Comparison of ENCODE assay signal across 26 cellular contexts in the genomic region with DNA sequence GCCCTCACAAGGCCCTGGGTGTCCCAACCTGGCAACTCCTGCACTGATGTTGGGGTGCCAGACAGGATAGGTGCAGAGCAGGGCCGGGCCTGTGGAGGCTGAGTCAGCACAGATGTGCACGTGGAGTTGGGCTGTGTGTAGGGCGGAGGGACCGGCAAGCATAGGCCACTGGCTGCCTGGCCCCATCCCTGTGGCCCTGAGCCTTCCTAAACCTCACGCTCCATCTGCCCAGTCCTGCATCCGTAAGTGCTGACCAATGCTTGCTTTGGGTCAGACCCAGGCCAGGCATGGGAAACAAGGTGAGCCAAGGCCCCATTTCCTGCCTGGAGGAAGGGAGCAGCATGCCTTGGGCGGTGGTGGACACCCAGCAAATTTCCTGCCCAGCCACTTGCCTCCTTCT. TPM values are rescaled to one million over a fixed set of nuclear protein-coding genes. Genes with fewer than 3 reads are reported as not detected.
DNase-seq lines count a peak whose midpoint lies in the region; ATAC-seq and TF ChIP-seq lines count a peak whose summit lies in the region.
"Had no signal": no experiment of that assay in that cellular context is flagged by ENCODE, and none has a peak within 500 bp of the region (broad histone marks: within the 10 kb centered on the region; RNA-seq: fewer than 3 reads in every experiment).

No MANE protein-coding gene starts in this region.

- H2AFZ ChIP-seq in PC-3 (ENCODE audit: low read length) = no peak overlapping the region
- H2AFZ ChIP-seq: hepatocyte, PC-9 had no signal

- H3K27me3 ChIP-seq in PC-3 (ENCODE audit: low read length) (no peaks in the 10 kb centered on the region), dorsolateral prefrontal cortex (no peaks in the 10 kb centered on the region)

- peaks cover 2% of the 10 kb centered on the region for H3K27me3 Mint-ChIP-seq in activated naive CD4-positive, alpha-beta T cell treated with anti-CD3 and anti-CD28 coated beads, Interleukin-2, amount 50 U/mL, for 24 hours

- H3K27ac Mint-ChIP-seq in activated naive CD4-positive, alpha-beta T cell treated with anti-CD3 and anti-CD28 coated beads, Interleukin-2, amount 50 U/mL, for 24 hours = peak overlapping the region; percentile 43
- H3K27ac Mint-ChIP-seq: immature natural killer cell had no signal

- no peak overlapping the region for H3K4me2 ChIP-seq in PC-3 (ENCODE audit: low read length)
- H3K4me2 ChIP-seq: hepatocyte, PC-9 had no signal

- TF ChIP-seq CTCF in PC-3 (conservative IDR thresholded peaks at IDR 0.05; ENCODE audit: low read depth, low read length) (no peak), dorsolateral prefrontal cortex (IDR thresholded peaks at IDR 0.05 in 54 of 56, conservative IDR thresholded peaks at IDR 0.05 in 2 of 56; ENCODE audit: low read depth in 1 of 56, partially characterized antibody in 56 of 56) (no peak), coronary artery (IDR thresholded peaks at IDR 0.05) (no peak)

- no TSS peak for BruUV-seq in PC-3 (replicated peaks; lab: Mats Ljungman, UMichigan)

- no peak for DNase-seq in activated naive CD4-positive, alpha-beta T cell treated with Interleukin-2 at 50 U/mL for 16 hours
- DNase-seq in PC-3 (no peak), dorsolateral prefrontal cortex (peak in 1 of 10 donors; percentile 40), coronary artery (ENCODE audit: low spot score) (no peak), NCI-H2029 (lab: John Stamatoyannopoulos, UW) (no peak)
- DNase-seq: activated CD4-positive, alpha-beta T cell treated with anti-CD3 and anti-CD28 coated beads, Interleukin-2, amount 50 U/mL, for 48 hours; activated gamma-delta T cell; CD4-positive, alpha-beta memory T cell; central memory CD4-positive, alpha-beta T cell; DMS153; foreskin fibroblast; immature natural killer cell; KG1; left ventricle myocardium superior; MV-4-11; NCI-H187 treated with DMSO at 0.1 percent for 48 hours; NCI-H2227 treated with DMSO at 0.1 percent for 48 hours; PC-9; sigmoid colon; stimulated activated CD4-positive, alpha-beta T cell treated with anti-CD3 and anti-CD28 coated beads, Interleukin-15, amount 100 ng/mL, for 24 hours had no signal

- H3K4me1 ChIP-seq in PC-3 (ENCODE audit: insufficient read depth, low read length) = 0 out of 2 replicates have a peak, but pooled peaks cover 4% of the 10 kb centered on the region

- ATAC-seq in PC-3 (peak; percentile 65), HG03457 (IDR thresholded peaks at IDR 0.05; ENCODE audit: unreplicated experiment) (no peak)
- ATAC-seq: GM12878; left ventricle myocardium superior; natural killer cell treated with Interleukin-12 subunit alpha and Interleukin-12 subunit beta and Interleukin-15 and Interleukin-18, amount 100 ng/mL, for 72 hours had no signal

- H3K4me3 ChIP-seq in PC-3 (ENCODE audit: low read length) = no peak overlapping the region
- peak overlapping the region in 1 of 59 donors; percentile 40 for H3K4me3 ChIP-seq in dorsolateral prefrontal cortex
- H3K4me3 ChIP-seq in coronary artery = no peak overlapping the region
- H3K4me3 ChIP-seq: GM12878, hepatocyte, PC-9, sigmoid colon had no signal

- POLR2A ChIA-PET in PC-3 (lab: Charles Lee; ENCODE audit: unreplicated experiment) = no interaction called here

- H3K4me1 Mint-ChIP-seq in activated naive CD4-positive, alpha-beta T cell treated with anti-CD3 and anti-CD28 coated beads, Interleukin-2, amount 50 U/mL, for 24 hours = peaks cover 4% of the 10 kb centered on the region

- H3K36me3 ChIP-seq in PC-3 (ENCODE audit: low read depth, low read length) = no peaks in the 10 kb centered on the region
- H3K36me3 ChIP-seq: sigmoid colon had no signal

- intact Hi-C loops in PC-3 (cut with micrococcal nuclease) (no loop called here), dorsolateral prefrontal cortex (cut with DNase I) (loop anchor here in 1 of 2 donors (10.0 kb wide), 1 partner anchor 184 kb away; no protein-coding TSS in a partner anchor)

- no peaks in the 10 kb centered on the region for H3K9me3 Mint-ChIP-seq in activated naive CD4-positive, alpha-beta T cell treated with anti-CD3 and anti-CD28 coated beads, Interleukin-2, amount 50 U/mL, for 24 hours
- H3K9me3 Mint-ChIP-seq: CD4-positive, alpha-beta memory T cell; natural killer cell treated with Interleukin-12 subunit alpha and Interleukin-12 subunit beta and Interleukin-15 and Interleukin-18, amount 100 ng/mL, for 72 hours had no signal

- no peak overlapping the region for H3K4me3 Mint-ChIP-seq in activated naive CD4-positive, alpha-beta T cell treated with anti-CD3 and anti-CD28 coated beads, Interleukin-2, amount 50 U/mL, for 24 hours
- H3K4me3 Mint-ChIP-seq: CD4-positive, alpha-beta memory T cell; immature natural killer cell; natural killer cell treated with Interleukin-12 subunit alpha and Interleukin-12 subunit beta and Interleukin-15 and Interleukin-18, amount 100 ng/mL, for 72 hours had no signal

- H3K36me3 Mint-ChIP-seq in activated naive CD4-positive, alpha-beta T cell treated with anti-CD3 and anti-CD28 coated beads, Interleukin-2, amount 50 U/mL, for 24 hours = no peaks in the 10 kb centered on the region
- H3K36me3 Mint-ChIP-seq: CD4-positive, alpha-beta memory T cell; immature natural killer cell; natural killer cell treated with Interleukin-12 subunit alpha and Interleukin-12 subunit beta and Interleukin-15 and Interleukin-18, amount 100 ng/mL, for 72 hours had no signal

- no peaks in the 10 kb centered on the region for H3K79me2 ChIP-seq in PC-3 (ENCODE audit: low read length)
- H3K79me2 ChIP-seq: hepatocyte had no signal

- CTCF ChIA-PET in PC-3 (lab: Charles Lee) = no interaction called here

- H3K9me3 ChIP-seq in PC-3 (ENCODE audit: low read length) = no peaks in the 10 kb centered on the region
- H3K9me3 ChIP-seq: sigmoid colon had no signal

- no peaks in the 10 kb centered on the region for H3K9me2 ChIP-seq in PC-3 (replicated peaks; ENCODE audit: low read length)

- no peaks in the 10 kb centered on the region for H3F3A ChIP-seq in PC-3 (ENCODE audit: low read length, unreplicated experiment)

- H3K27ac ChIP-seq in PC-3 (ENCODE audit: low read length) = no peak overlapping the region
- peak overlapping the region; percentile 63 to 95 (median 85) for H3K27ac ChIP-seq in dorsolateral prefrontal cortex
- H3K27ac ChIP-seq in temporal lobe (ENCODE audit: low read depth, low read length) = peak overlapping the region; percentile 78
- peak overlapping the region in 1 of 2 donors; percentile 24 for H3K27ac ChIP-seq in coronary artery
- H3K27ac ChIP-seq: hepatocyte, PC-9, sigmoid colon had no signal

- no peaks in the 10 kb centered on the region for H4K20me1 ChIP-seq in PC-3 (ENCODE audit: low read length)

- no peak overlapping the region for H3K9ac ChIP-seq in PC-3 (ENCODE audit: low read length)

RNA-seq across cellular contexts. Expression of gene IQSEC1, which starts 5.8 kb away (rescaled TPM):
- total RNA-seq in PC-3 (2014; rRNA removed) (37.9 and 56.2 TPM in 2 replicates), dorsolateral prefrontal cortex (100 to 1,000 TPM; 128 to 330 (median 245) TPM), temporal lobe (19.4 TPM)
